16 cellular contexts compared by ENCODE assay signal in genomic region chr12:7501031-7501585, GRCh38. TPM values are rescaled to one million over a fixed set of nuclear protein-coding genes. Genes with fewer than 3 reads are reported as not detected.
DNase-seq lines count a peak whose midpoint lies in the region; ATAC-seq and TF ChIP-seq lines count a peak whose summit lies in the region.
"Had no signal": no experiment of that assay in that cellular context is flagged by ENCODE, and none has a peak within 500 bp of the region (broad histone marks: within the 10 kb centered on the region; RNA-seq: fewer than 3 reads in every experiment).

No MANE protein-coding gene starts in this region.

- H3K4me3 Mint-ChIP-seq in HFFc6, result no peak overlapping the region
- H3K4me3 Mint-ChIP-seq: activated naive CD4-positive, alpha-beta T cell treated with anti-CD3 and anti-CD28 coated beads, Interleukin-2, amount 10 ng/mL, durations not matched to agents 7 days and 5 days; CD4-positive, alpha-beta T cell; H9; stimulated activated effector memory CD8-positive, alpha-beta T cell treated with anti-CD3 and anti-CD28 coated beads, Interleukin-12 subunit alpha, Interleukin-12 subunit beta, amount 100 ng/mL, for 72 hours; WTC11 had no signal

- H3K9me3 ChIP-seq in thoracic aorta, result no peaks in the 10 kb centered on the region
- H3K9me3 ChIP-seq: prostate gland had no signal

- no peaks in the 10 kb centered on the region for H3K36me3 ChIP-seq in brain microvascular endothelial cell (replicated peaks)
- no peaks in the 10 kb centered on the region for H3K36me3 ChIP-seq in thoracic aorta
- H3K36me3 ChIP-seq: prostate gland had no signal

- no peak overlapping the region for H3K27ac Mint-ChIP-seq in HFFc6
- H3K27ac Mint-ChIP-seq: activated naive CD4-positive, alpha-beta T cell treated with anti-CD3 and anti-CD28 coated beads, Interleukin-2, amount 10 ng/mL, durations not matched to agents 7 days and 5 days; CD4-positive, alpha-beta T cell; H9; stimulated activated effector memory CD8-positive, alpha-beta T cell treated with anti-CD3 and anti-CD28 coated beads, Interleukin-12 subunit alpha, Interleukin-12 subunit beta, amount 100 ng/mL, for 72 hours; WTC11 had no signal

- H3K4me1 Mint-ChIP-seq in HFFc6 (ENCODE audit: low read depth), result peaks cover 48% of the 10 kb centered on the region
- H3K4me1 Mint-ChIP-seq: activated naive CD4-positive, alpha-beta T cell treated with anti-CD3 and anti-CD28 coated beads, Interleukin-2, amount 10 ng/mL, durations not matched to agents 7 days and 5 days; stimulated activated effector memory CD8-positive, alpha-beta T cell treated with anti-CD3 and anti-CD28 coated beads, Interleukin-12 subunit alpha, Interleukin-12 subunit beta, amount 100 ng/mL, for 72 hours had no signal

- intact Hi-C loops in left ventricle myocardium superior (cut with micrococcal nuclease), result no loop called here

- peak; percentile 25 for ATAC-seq in left ventricle myocardium superior
- no peak for ATAC-seq in thoracic aorta (ENCODE audit: insufficient number of reproducible peaks, low FRiP score, low read depth)
- no peak for ATAC-seq in GM19397 (IDR thresholded peaks at IDR 0.05; ENCODE audit: unreplicated experiment)
- ATAC-seq in GM19328 (IDR thresholded peaks at IDR 0.05; ENCODE audit: unreplicated experiment), result no peak
- ATAC-seq: stimulated activated effector memory CD8-positive, alpha-beta T cell treated with anti-CD3 and anti-CD28 coated beads, Interleukin-12 subunit alpha, Interleukin-12 subunit beta, amount 100 ng/mL, for 72 hours; WTC11 had no signal

- peaks cover 4% of the 10 kb centered on the region for H3K36me3 Mint-ChIP-seq in HFFc6 (ENCODE audit: low read depth)
- H3K36me3 Mint-ChIP-seq: activated naive CD4-positive, alpha-beta T cell treated with anti-CD3 and anti-CD28 coated beads, Interleukin-2, amount 10 ng/mL, durations not matched to agents 7 days and 5 days; stimulated activated effector memory CD8-positive, alpha-beta T cell treated with anti-CD3 and anti-CD28 coated beads, Interleukin-12 subunit alpha, Interleukin-12 subunit beta, amount 100 ng/mL, for 72 hours; WTC11 had no signal

- no peaks in the 10 kb centered on the region for H3K4me1 ChIP-seq in thoracic aorta (ENCODE audit: control insufficient read depth in 1 of 2, low read depth in 2 of 2)
- H3K4me1 ChIP-seq: prostate gland had no signal

- DNase-seq in HFFc6 (peak; percentile 7), brain microvascular endothelial cell (peak; percentile 32), left ventricle myocardium superior (no peak), thoracic aorta (ENCODE audit: low spot score) (no peak), HK-2 (ENCODE audit: unreplicated experiment) (no peak), OCI-M2 (lab: John Stamatoyannopoulos, UW; ENCODE audit: unreplicated experiment) (no peak)
- DNase-seq: activated naive CD4-positive, alpha-beta T cell treated with anti-CD3 and anti-CD28 coated beads, Interleukin-2, amount 10 ng/mL, durations not matched to agents 7 days and 5 days; CD4-positive, alpha-beta T cell; H9; stimulated activated CD4-positive, alpha-beta T cell treated with anti-CD3 and anti-CD28 coated beads, Interleukin-4, amount 100 ng/mL, for 24 hours had no signal

- peaks cover 3% of the 10 kb centered on the region; the same call in 1 of the 2 replicates for H3K27me3 Mint-ChIP-seq in HFFc6 (ENCODE audit: insufficient read depth)

- no peaks in the 10 kb centered on the region for H3K27me3 ChIP-seq in brain microvascular endothelial cell (replicated peaks)
- no peaks in the 10 kb centered on the region for H3K27me3 ChIP-seq in thoracic aorta (replicated peaks; ENCODE audit: insufficient read depth)

- TF ChIP-seq CTCF in HFFc6 (IDR thresholded peaks at IDR 0.05) (no peak), brain microvascular endothelial cell (IDR thresholded peaks at IDR 0.05; ENCODE audit: low read depth, low read length, missing control alignments) (no peak), thoracic aorta (IDR thresholded peaks at IDR 0.05) (no peak)

- H3K4me3 ChIP-seq in brain microvascular endothelial cell (ENCODE audit: low read depth, low read length) (no peak overlapping the region), thoracic aorta (peak overlapping the region; percentile 42)
- H3K4me3 ChIP-seq: prostate gland had no signal

- in situ Hi-C loops in brain microvascular endothelial cell (cut with HindIII; ENCODE audit: low pct_ligation_motif_present, low sequenced_read_pairs), result no loop called here

- H3K9me3 Mint-ChIP-seq in HFFc6, result no peaks in the 10 kb centered on the region; the same call in 1 of the 2 replicates
- H3K9me3 Mint-ChIP-seq: activated naive CD4-positive, alpha-beta T cell treated with anti-CD3 and anti-CD28 coated beads, Interleukin-2, amount 10 ng/mL, durations not matched to agents 7 days and 5 days; CD4-positive, alpha-beta T cell; stimulated activated effector memory CD8-positive, alpha-beta T cell treated with anti-CD3 and anti-CD28 coated beads, Interleukin-12 subunit alpha, Interleukin-12 subunit beta, amount 100 ng/mL, for 72 hours had no signal

- H3K27ac ChIP-seq in brain microvascular endothelial cell (no peak overlapping the region), thoracic aorta (peak overlapping the region in 1 of 2 donors; percentile 51)
- H3K27ac ChIP-seq: epithelial cell of prostate, prostate gland had no signal

RNA-seq across cellular contexts. Expression of gene CD163, which starts 2.5 kb away (rescaled TPM):
- under 1 TPM in 1 of 6 experiments, not detected in 5; 0.07 TPM for total RNA-seq in HFFc6 (2021; fragmentation: NEBNext Ultra II Directional; extraction: Animal tissue kit (Norgen Biotek cat#: 25700))
- total RNA-seq in left ventricle myocardium superior (64.5 TPM), thoracic aorta (100 to 1,000 TPM; 341 to 464 TPM)

RNA-seq across cellular contexts. Expression of gene CD163L1, which starts 57.2 kb away (rescaled TPM):
- total RNA-seq in HFFc6 (2021; fragmentation: NEBNext Ultra II Directional; extraction: Animal tissue kit (Norgen Biotek cat#: 25700)), result 1 to 10 TPM; 5.7 to 9.9 (median 7.6) TPM
- total RNA-seq in left ventricle myocardium superior (1.6 TPM), thoracic aorta (1 to 10 TPM; 1.6 to 2.5 TPM)
- total RNA-seq: CD4-positive, alpha-beta T cell had no signal

Comparison
In these comparisons a context has a peak if more than half of its experiments do, and no peak if none do; other contexts are left out.
1. DNase-seq: peak in HFFc6 (single experiment) and brain microvascular endothelial cell (single experiment); none in left ventricle myocardium superior (single experiment), thoracic aorta (single experiment), HK-2 (single experiment) and OCI-M2 (single experiment).
2. RNA of gene CD163, which starts 2.5 kb away (total RNA-seq): 341 to 464 TPM in thoracic aorta and 64.5 TPM in left ventricle myocardium superior (single experiment); 0.07 TPM in HFFc6; every median in the first group is over 10 times any median in the second.